In genomic region chr7:103348959-103349358, GRCh38 we compare ENCODE assay signal across 8 cellular contexts. TPM values are rescaled to one million over a fixed set of nuclear protein-coding genes. Genes with fewer than 3 reads are reported as not detected.
DNase-seq lines count a peak whose midpoint lies in the region; ATAC-seq and TF ChIP-seq lines count a peak whose summit lies in the region.

No MANE protein-coding gene starts in this region.

- peaks cover 4% of the 10 kb centered on the region for H3K4me1 ChIP-seq in prostate gland (replicated peaks)

- WGBS in prostate gland: 40% methylated on average over 2 of the region's 2 CpGs

- intact Hi-C loops in prostate gland (cut with DNase I): no loop called here

- H3K27ac ChIP-seq in prostate gland: no peak overlapping the region

- H3K4me3 ChIP-seq in GM12865 (ENCODE audit: low read depth, low read length) (peak overlapping the region; percentile 80), prostate gland (peak overlapping the region; percentile 72 to 76)

- H3K4me1 Mint-ChIP-seq in endothelial cell (ENCODE audit: unreplicated experiment): peaks cover 35% of the 10 kb centered on the region

- no peaks in the 10 kb centered on the region for H3K27me3 ChIP-seq in prostate gland (replicated peaks; ENCODE audit: insufficient read depth)

- ATAC-seq in HG03342 (IDR thresholded peaks at IDR 0.05; ENCODE audit: unreplicated experiment) (no peak), GM19395 (IDR thresholded peaks at IDR 0.05; ENCODE audit: unreplicated experiment) (no peak)

- TF ChIP-seq POLR2A in prostate gland (IDR thresholded peaks at IDR 0.05): no peak

- no peaks in the 10 kb centered on the region for H3K9me3 ChIP-seq in prostate gland

- peak overlapping the region; percentile 98 for H3K4me3 Mint-ChIP-seq in endothelial cell (ENCODE audit: unreplicated experiment)

- TF ChIP-seq CTCF in GM12865 (IDR thresholded peaks at IDR 0.05; ENCODE audit: insufficient read depth, low read depth, low read length, missing control alignments) (no peak), endothelial cell (IDR thresholded peaks at IDR 0.05; ENCODE audit: unreplicated experiment) (no peak), prostate gland (IDR thresholded peaks at IDR 0.05) (no peak)

- no peak for DNase-seq in GM12865 (ENCODE audit: low read depth)
- peak; percentile 43 for DNase-seq in RKO (ENCODE audit: low spot score)
- no peak for DNase-seq in endothelial cell (ENCODE audit: low spot score)
- no peak for DNase-seq in prostate gland (ENCODE audit: low spot score)
- no peak for DNase-seq in NCI-H526 treated with DMSO at 0.1 percent for 48 hours (lab: John Stamatoyannopoulos, UW)
- no peak for DNase-seq in NCI-H1417 (lab: John Stamatoyannopoulos, UW)

- H3K9me3 Mint-ChIP-seq in endothelial cell (ENCODE audit: unreplicated experiment): no peaks in the 10 kb centered on the region

- H3K27me3 Mint-ChIP-seq in endothelial cell (ENCODE audit: unreplicated experiment): peaks cover 2% of the 10 kb centered on the region

- no peaks in the 10 kb centered on the region for H3K36me3 ChIP-seq in prostate gland

- H3K27ac Mint-ChIP-seq in endothelial cell (ENCODE audit: unreplicated experiment): peak overlapping the region; percentile 70

- peaks cover 3% of the 10 kb centered on the region for H3K36me3 Mint-ChIP-seq in endothelial cell (ENCODE audit: low read depth, unreplicated experiment)

RNA-seq across cellular contexts. Expression of gene PSMC2, which starts 1.5 kb away (rescaled TPM):
- total RNA-seq in endothelial cell (ENCODE audit: unreplicated experiment) (80.5 TPM), prostate gland (100 to 1,000 TPM in 1 of 2 donors, 10 to 100 TPM in 1; 62.0 to 102 TPM)

RNA-seq across cellular contexts. Expression of gene DNAJC2, which starts 4.4 kb away (rescaled TPM):
- total RNA-seq in endothelial cell (ENCODE audit: unreplicated experiment): 35.8 TPM
- 10 to 100 TPM; 12.3 to 17.5 TPM for total RNA-seq in prostate gland

RNA-seq across cellular contexts. Expression of gene PMPCB, which starts 51.7 kb away (rescaled TPM):
- total RNA-seq in endothelial cell (ENCODE audit: unreplicated experiment) (101 TPM), prostate gland (10 to 100 TPM; 42.4 to 57.0 TPM)
